9 cellular contexts compared by ENCODE assay signal in genomic region chr17:45433136-45433535, GRCh38. TPM values are rescaled to one million over a fixed set of nuclear protein-coding genes. Genes with fewer than 3 reads are reported as not detected.
DNase-seq lines count a peak whose midpoint lies in the region; ATAC-seq and TF ChIP-seq lines count a peak whose summit lies in the region.
"Had no signal": no experiment of that assay in that cellular context is flagged by ENCODE, and none has a peak within 500 bp of the region (broad histone marks: within the 10 kb centered on the region; RNA-seq: fewer than 3 reads in every experiment).

No MANE protein-coding gene starts in this region.

- peak overlapping the region; percentile 75 for H3K4me3 Mint-ChIP-seq in activated naive CD4-positive, alpha-beta T cell treated with anti-CD3 and anti-CD28 coated beads, Interleukin-2, amount 50 U/mL, for 24 hours
- H3K4me3 Mint-ChIP-seq in activated naive CD8-positive, alpha-beta T cell treated with anti-CD3 and anti-CD28 coated beads, Interleukin-2, amount 50 U/mL, for 24 hours = peak overlapping the region; percentile 49

- H3K27ac ChIP-seq in lung (ENCODE audit: low read depth in 1 of 2, low read length in 1 of 2) = peak overlapping the region; percentile 47 to 72
- peak overlapping the region; percentile 57 to 65 for H3K27ac ChIP-seq in uterus

- no peak overlapping the region for H3K27ac Mint-ChIP-seq in activated naive CD4-positive, alpha-beta T cell treated with anti-CD3 and anti-CD28 coated beads, Interleukin-2, amount 50 U/mL, for 24 hours
- H3K27ac Mint-ChIP-seq in activated naive CD8-positive, alpha-beta T cell treated with anti-CD3 and anti-CD28 coated beads, Interleukin-2, amount 50 U/mL, for 24 hours = no peak overlapping the region

- no peak for TF ChIP-seq CTCF in lung (IDR thresholded peaks at IDR 0.05; ENCODE audit: control extremely low read depth, extremely low read depth)
- no peak for TF ChIP-seq CTCF in uterus (IDR thresholded peaks at IDR 0.05)

- intact Hi-C loops in uterus (cut with DNase I; ENCODE audit: low total_unique reads) = no loop called here

- ATAC-seq in activated naive CD8-positive, alpha-beta T cell treated with anti-CD3 and anti-CD28 coated beads, Interleukin-2, amount 50 U/mL, for 24 hours = no peak
- ATAC-seq in lung (ENCODE audit: insufficient read depth, low FRiP score) (no peak), HG03139 (IDR thresholded peaks at IDR 0.05; ENCODE audit: unreplicated experiment) (no peak)

- no peaks in the 10 kb centered on the region for H3K9me3 Mint-ChIP-seq in activated naive CD4-positive, alpha-beta T cell treated with anti-CD3 and anti-CD28 coated beads, Interleukin-2, amount 50 U/mL, for 24 hours
- H3K9me3 Mint-ChIP-seq in activated naive CD8-positive, alpha-beta T cell treated with anti-CD3 and anti-CD28 coated beads, Interleukin-2, amount 50 U/mL, for 24 hours = no peaks in the 10 kb centered on the region

- H3K9me3 ChIP-seq in lung (ENCODE audit: control insufficient read depth in 2 of 2, insufficient read depth in 1 of 2, low read length in 1 of 2) = peaks cover 0 to 3% of the 10 kb centered on the region in 2 donors
- no peaks in the 10 kb centered on the region for H3K9me3 ChIP-seq in uterus
- H3K9me3 ChIP-seq: BE2C had no signal

- no peak overlapping the region for H3K4me3 ChIP-seq in lung
- H3K4me3 ChIP-seq in uterus = no peak overlapping the region

- no peak for TF ChIP-seq POLR2A in uterus (IDR thresholded peaks at IDR 0.05)

- H3K27me3 ChIP-seq in lung (ENCODE audit: control insufficient read depth, insufficient read depth) (no peaks in the 10 kb centered on the region), uterus (peaks cover 11 to 23% of the 10 kb centered on the region in 2 donors)

- H3K4me1 ChIP-seq in lung (ENCODE audit: control insufficient read depth in 2 of 2, insufficient read depth in 2 of 2, low read length in 2 of 2) (peaks cover 0 to 14% of the 10 kb centered on the region in 2 donors), uterus (peaks cover 0 to 32% of the 10 kb centered on the region in 2 donors)

- 46 to 50% methylated on average over 4 of the region's 4 CpGs for WGBS in lung, 2 donors

- peaks cover 5 to 30% of the 10 kb centered on the region in 2 donors for H3K36me3 ChIP-seq in lung (ENCODE audit: control insufficient read depth in 2 of 2, insufficient read depth in 2 of 2, low read length in 2 of 2)
- H3K36me3 ChIP-seq in uterus = no peaks in the 10 kb centered on the region
- H3K36me3 ChIP-seq: BE2C had no signal

- DNase-seq in activated naive CD4-positive, alpha-beta T cell treated with Interleukin-2 at 50 U/mL for 16 hours = no peak
- DNase-seq in activated naive CD8-positive, alpha-beta T cell treated with anti-CD3 and anti-CD28 coated beads, Interleukin-2, amount 50 U/mL, for 24 hours = no peak
- DNase-seq in lung (ENCODE audit: low spot score) (no peak), uterus (no peak), NCI-H510A treated with DMSO at 0.1 percent for 48 hours (lab: John Stamatoyannopoulos, UW) (no peak), NCI-H1092 treated with DMSO at 0.1 percent for 48 hours (lab: John Stamatoyannopoulos, UW) (no peak)
- DNase-seq: BE2C had no signal

- peaks cover 2% of the 10 kb centered on the region for H3K36me3 Mint-ChIP-seq in activated naive CD4-positive, alpha-beta T cell treated with anti-CD3 and anti-CD28 coated beads, Interleukin-2, amount 50 U/mL, for 24 hours
- no peaks in the 10 kb centered on the region for H3K36me3 Mint-ChIP-seq in activated naive CD8-positive, alpha-beta T cell treated with anti-CD3 and anti-CD28 coated beads, Interleukin-2, amount 50 U/mL, for 24 hours (ENCODE audit: low read depth)

- H3K4me1 Mint-ChIP-seq in activated naive CD4-positive, alpha-beta T cell treated with anti-CD3 and anti-CD28 coated beads, Interleukin-2, amount 50 U/mL, for 24 hours = peaks cover 18% of the 10 kb centered on the region
- H3K4me1 Mint-ChIP-seq in activated naive CD8-positive, alpha-beta T cell treated with anti-CD3 and anti-CD28 coated beads, Interleukin-2, amount 50 U/mL, for 24 hours = peaks cover 21% of the 10 kb centered on the region

- no peaks in the 10 kb centered on the region for H3K27me3 Mint-ChIP-seq in activated naive CD4-positive, alpha-beta T cell treated with anti-CD3 and anti-CD28 coated beads, Interleukin-2, amount 50 U/mL, for 24 hours
- H3K27me3 Mint-ChIP-seq in activated naive CD8-positive, alpha-beta T cell treated with anti-CD3 and anti-CD28 coated beads, Interleukin-2, amount 50 U/mL, for 24 hours = peaks cover 8% of the 10 kb centered on the region

RNA-seq across cellular contexts. Expression of gene ARHGAP27, which starts 0.5 kb away (rescaled TPM):
- total RNA-seq in lung (10 to 100 TPM; 42.4 to 85.8 TPM), uterus (10 to 100 TPM in 3 of 4 donors, 1 to 10 TPM in 1; 9.4 to 36.6 (median 16.0) TPM)
- 10 to 100 TPM; 56.1 to 67.6 TPM for polyA plus RNA-seq in lung

RNA-seq across cellular contexts. Expression of gene PLEKHM1, which starts 57.4 kb away (rescaled TPM):
- total RNA-seq in lung (10 to 100 TPM; 23.0 to 82.2 TPM), uterus (100 to 1,000 TPM in 1 of 4 donors, 10 to 100 TPM in 2, 1 to 10 TPM in 1; 6.9 to 107 (median 33.0) TPM)
- 10 to 100 TPM; 21.0 to 25.8 TPM for polyA plus RNA-seq in lung
